18 cellular contexts compared by ENCODE assay signal in genomic region chr3:14147063-14147435, GRCh38. TPM values are rescaled to one million over a fixed set of nuclear protein-coding genes. Genes with fewer than 3 reads are reported as not detected.
DNase-seq lines count a peak whose midpoint lies in the region; ATAC-seq, FAIRE-seq and TF ChIP-seq lines count a peak whose summit lies in the region.
"Had no signal": no experiment of that assay in that cellular context is flagged by ENCODE, and none has a peak within 500 bp of the region (broad histone marks: within the 10 kb centered on the region; RNA-seq: fewer than 3 reads in every experiment).

No MANE protein-coding gene starts in this region.

- WGBS in esophagus muscularis mucosa, result 87% methylated on average over 4 of the region's 5 CpGs
- WGBS in small intestine, 3 donors, result 55 to 77% (median 59%) methylated on average over 5 of the region's 5 CpGs
- WGBS in HepG2 (ENCODE audit: low lambda C conversion rate), result 96% methylated on average over 4 of the region's 5 CpGs

- POLR2A ChIA-PET in HepG2 (lab: Yijun Ruan, JAX) (interaction anchor here (3.2 kb wide), 1 partner anchor 22 kb away, joined by 30 read pairs; the partner anchor contains the start of genes CHCHD4 and TMEM43), PC-3 (lab: Charles Lee; ENCODE audit: unreplicated experiment) (interaction anchor here (0.7 kb wide), 1 partner anchor 249 kb away, joined by 3 read pairs; no protein-coding TSS in a partner anchor)

- peaks cover 46% of the 10 kb centered on the region for H3K36me3 ChIP-seq in CD4-positive, CD25-positive, alpha-beta regulatory T cell (ENCODE audit: control insufficient read depth, insufficient read depth, low read length)
- H3K36me3 ChIP-seq in esophagus muscularis mucosa (peaks cover 14 to 68% (median 61%) of the 10 kb centered on the region in 4 donors), small intestine (ENCODE audit: control insufficient read depth in 2 of 2, insufficient read depth in 2 of 2, low read length in 2 of 2) (peaks cover 3 to 23% of the 10 kb centered on the region in 2 donors), HepG2 (replicated peaks in 1 of 2; ENCODE audit: control insufficient read depth in 1 of 2, insufficient read depth in 2 of 2, low read length in 2 of 2) (peaks cover 20 to 32% of the 10 kb centered on the region in 2 experiments; a peak in 4 of 5 replicates), PC-3 (ENCODE audit: low read depth, low read length) (peaks cover 2% of the 10 kb centered on the region; the same call in 1 of the 2 replicates)

- peak overlapping the region; percentile 87 to 98 (median 98) for H3K27ac Mint-ChIP-seq in CD4-positive, CD25-positive, alpha-beta regulatory T cell
- H3K27ac Mint-ChIP-seq in T-helper 17 cell, result peak overlapping the region; percentile 100

- no peak for ATAC-seq in CD4-positive, CD25-positive, alpha-beta regulatory T cell (ENCODE audit: low read depth in 2 of 2)
- ATAC-seq in T-helper 17 cell (no peak), HepG2 (no peak), PC-3 (no peak)
- ATAC-seq: heart left ventricle, left colon had no signal

- no peaks in the 10 kb centered on the region for H3K79me2 ChIP-seq in HepG2 (ENCODE audit: insufficient read depth, low read length)
- no peaks in the 10 kb centered on the region for H3K79me2 ChIP-seq in PC-3 (ENCODE audit: low read length)

- peaks cover 36% of the 10 kb centered on the region for H3K36me3 Mint-ChIP-seq in CD4-positive, CD25-positive, alpha-beta regulatory T cell
- H3K36me3 Mint-ChIP-seq in T-helper 17 cell (ENCODE audit: low read depth), result peaks cover 6% of the 10 kb centered on the region

- no peak overlapping the region for H3K4me3 ChIP-seq in CD4-positive, CD25-positive, alpha-beta regulatory T cell (ENCODE audit: low read depth, low read length)
- H3K4me3 ChIP-seq in esophagus muscularis mucosa (no peak overlapping the region), small intestine (ENCODE audit: low read depth in 1 of 2, low read length in 2 of 2) (no peak overlapping the region), HepG2 (replicated peaks in 1 of 3; ENCODE audit: insufficient read depth in 1 of 3, low read depth in 2 of 3, low read length in 3 of 3) (no peak overlapping the region), PC-3 (ENCODE audit: low read length) (no peak overlapping the region)
- H3K4me3 ChIP-seq: heart left ventricle, spleen had no signal

- peaks cover 8% of the 10 kb centered on the region for H3F3A ChIP-seq in PC-3 (ENCODE audit: low read length, unreplicated experiment)

- BruUV-seq in HepG2 (replicated peaks; lab: Mats Ljungman, UMichigan) (no TSS peak), PC-3 (replicated peaks; lab: Mats Ljungman, UMichigan) (no TSS peak)

- no peak for FAIRE-seq in small intestine (lab: Jason Lieb, UNC)
- no peak for FAIRE-seq in HepG2 (lab: Jason Lieb, UNC)
- FAIRE-seq: endometrium, GM12892 had no signal

- H3K4me2 ChIP-seq in HepG2 (ENCODE audit: low read depth, low read length) (no peak overlapping the region), PC-3 (ENCODE audit: low read length) (no peak overlapping the region)

- no peak for TF ChIP-seq EP300 in esophagus muscularis mucosa (IDR thresholded peaks at IDR 0.05)
- TF ChIP-seq EP300 in HepG2 (IDR thresholded peaks at IDR 0.05; ENCODE audit: low read depth in 2 of 2, low read length in 2 of 2), result no peak
- TF ChIP-seq EP300 in HepG2 (CRISPR knock-in tag; IDR thresholded peaks at IDR 0.05; ENCODE audit: borderline replicate concordance), result no peak

- TF ChIP-seq POLR2A in esophagus muscularis mucosa (IDR thresholded peaks at IDR 0.05; ENCODE audit: low read depth), result no peak
- TF ChIP-seq POLR2A in HepG2 (IDR thresholded peaks at IDR 0.05; ENCODE audit: insufficient read depth in 1 of 2, low read depth in 2 of 2, low read length in 2 of 2), result no peak

- no peak for DNase-seq in CD4-positive, CD25-positive, alpha-beta regulatory T cell
- DNase-seq in T-helper 17 cell (no peak), esophagus muscularis mucosa (ENCODE audit: extremely low spot score) (no peak), small intestine (peak; percentile 40), HepG2 (ENCODE audit: low spot score) (no peak), iPS-NIHi11 (ENCODE audit: low spot score) (no peak), PC-3 (no peak)
- DNase-seq in central memory CD4-positive, alpha-beta T cell, result no peak
- DNase-seq: AML-193, amygdala, NCI-H1694, NCI-H526 treated with DMSO at 0.1 percent for 48 hours, T-helper 9 cell had no signal

- peaks cover 0 to 1% (median 0%) of the 10 kb centered on the region in 7 donors for H3K9me3 Mint-ChIP-seq in CD4-positive, CD25-positive, alpha-beta regulatory T cell

- in situ Hi-C loops in HepG2 (cut with HindIII; ENCODE audit: extremely low pct_ligation_motif_present, low pct_unique_long_range_greater_than_20kb), result no loop called here

- H3K4me1 Mint-ChIP-seq in CD4-positive, CD25-positive, alpha-beta regulatory T cell, result peaks cover 23 to 42% (median 28%) of the 10 kb centered on the region in 4 donors
- peaks cover 32% of the 10 kb centered on the region for H3K4me1 Mint-ChIP-seq in T-helper 17 cell

- H3K4me1 ChIP-seq in CD4-positive, CD25-positive, alpha-beta regulatory T cell (ENCODE audit: control insufficient read depth, insufficient read depth, low read length, poor library complexity, severe bottlenecking), result peaks cover 41% of the 10 kb centered on the region
- H3K4me1 ChIP-seq in esophagus muscularis mucosa (peaks cover 46 to 66% (median 63%) of the 10 kb centered on the region in 4 donors), small intestine (ENCODE audit: control insufficient read depth in 2 of 2, insufficient read depth in 1 of 2, low read depth in 1 of 2, low read length in 1 of 2) (peaks cover 0 to 2% of the 10 kb centered on the region in 2 donors), HepG2 (ENCODE audit: insufficient read depth, low read length) (peaks cover 20% of the 10 kb centered on the region), PC-3 (ENCODE audit: insufficient read depth, low read length) (peaks cover 32% of the 10 kb centered on the region)

- CTCF ChIA-PET in HepG2 (lab: Yijun Ruan, JAX; ENCODE audit: low intra/inter-chr PET ratio, low total read pairs), result no interaction called here
- CTCF ChIA-PET in PC-3 (lab: Charles Lee), result no interaction called here

- intact Hi-C loops in esophagus muscularis mucosa (cut with DNase I), result no loop called here
- intact Hi-C loops in HepG2 (cut with micrococcal nuclease; ENCODE audit: unreplicated experiment), result no loop called here
- intact Hi-C loops in PC-3 (cut with micrococcal nuclease), result no loop called here

- H3K27ac ChIP-seq in CD4-positive, CD25-positive, alpha-beta regulatory T cell (ENCODE audit: insufficient read depth, low read length, poor library complexity, severe bottlenecking), result no peak overlapping the region
- H3K27ac ChIP-seq in esophagus muscularis mucosa (replicated peaks in 1 of 4), result peak overlapping the region; percentile 86 to 92 (median 90)
- H3K27ac ChIP-seq in small intestine (ENCODE audit: low read depth in 1 of 2, low read length in 1 of 2), result no peak overlapping the region
- no peak overlapping the region for H3K27ac ChIP-seq in HepG2 (ENCODE audit: extremely low read length, insufficient read depth, low read length)
- H3K27ac ChIP-seq in PC-3 (ENCODE audit: low read length), result no peak overlapping the region

- H3K27me3 ChIP-seq in CD4-positive, CD25-positive, alpha-beta regulatory T cell (ENCODE audit: control insufficient read depth, insufficient read depth, low read length), result no peaks in the 10 kb centered on the region
- no peaks in the 10 kb centered on the region for H3K27me3 ChIP-seq in esophagus muscularis mucosa
- no peaks in the 10 kb centered on the region for H3K27me3 ChIP-seq in small intestine (ENCODE audit: control insufficient read depth in 2 of 2, insufficient read depth in 2 of 2, low read length in 2 of 2)
- H3K27me3 ChIP-seq in HepG2 (ENCODE audit: control insufficient read depth in 1 of 2, insufficient read depth in 2 of 2, low read length in 2 of 2), result no peaks in the 10 kb centered on the region
- H3K27me3 ChIP-seq in PC-3 (ENCODE audit: low read length), result no peaks in the 10 kb centered on the region
- H3K27me3 ChIP-seq: heart left ventricle, spleen had no signal

- H4K20me1 ChIP-seq in HepG2 (ENCODE audit: insufficient read depth, low read length) (no peaks in the 10 kb centered on the region; the same call in 1 of the 2 replicates), PC-3 (ENCODE audit: low read length) (no peaks in the 10 kb centered on the region)

- no peaks in the 10 kb centered on the region for H3K9me3 ChIP-seq in CD4-positive, CD25-positive, alpha-beta regulatory T cell (ENCODE audit: control insufficient read depth in 2 of 2, low read length in 2 of 2)
- H3K9me3 ChIP-seq in T-helper 17 cell (ENCODE audit: control insufficient read depth, low read length, poor library complexity, severe bottlenecking) (no peaks in the 10 kb centered on the region), esophagus muscularis mucosa (no peaks in the 10 kb centered on the region), small intestine (ENCODE audit: control insufficient read depth, low read depth) (no peaks in the 10 kb centered on the region), HepG2 (ENCODE audit: low read length) (no peaks in the 10 kb centered on the region), PC-3 (ENCODE audit: low read length) (no peaks in the 10 kb centered on the region)
- H3K9me3 ChIP-seq: heart left ventricle, spleen had no signal

- TF ChIP-seq RAD21 in HepG2 (CRISPR knock-in tag; IDR thresholded peaks at IDR 0.05), result no peak

- H3K9me2 ChIP-seq in PC-3 (replicated peaks; ENCODE audit: low read length), result no peaks in the 10 kb centered on the region

- no peaks in the 10 kb centered on the region for H3K27me3 Mint-ChIP-seq in CD4-positive, CD25-positive, alpha-beta regulatory T cell
- no peaks in the 10 kb centered on the region for H3K27me3 Mint-ChIP-seq in T-helper 17 cell

- H2AFZ ChIP-seq in HepG2 (ENCODE audit: low read length), result no peak overlapping the region
- H2AFZ ChIP-seq in PC-3 (ENCODE audit: low read length), result no peak overlapping the region

- TF ChIP-seq CTCF in esophagus muscularis mucosa (IDR thresholded peaks at IDR 0.05) (no peak), HepG2 (CRISPR knock-in tag; IDR thresholded peaks at IDR 0.05) (no peak), PC-3 (conservative IDR thresholded peaks at IDR 0.05; ENCODE audit: low read depth, low read length) (no peak)

- H3K4me3 Mint-ChIP-seq in CD4-positive, CD25-positive, alpha-beta regulatory T cell, result peak overlapping the region in 1 of 4 donors; percentile 46
- H3K4me3 Mint-ChIP-seq in T-helper 17 cell, result no peak overlapping the region

- no peak overlapping the region for H3K9ac ChIP-seq in HepG2 (ENCODE audit: insufficient read depth, low read depth, low read length)
- H3K9ac ChIP-seq in PC-3 (ENCODE audit: low read length), result no peak overlapping the region

RNA-seq across cellular contexts. Expression of gene TMEM43, which starts 22.2 kb away (rescaled TPM):
- 50.2 TPM for total RNA-seq in CD4-positive, CD25-positive, alpha-beta regulatory T cell
- 10 to 100 TPM; 73.7 to 81.0 (median 76.3) TPM for polyA plus RNA-seq in CD4-positive, CD25-positive, alpha-beta regulatory T cell
- total RNA-seq in T-helper 17 cell (10 to 100 TPM; 45.6 to 51.4 TPM), esophagus muscularis mucosa (100 to 1,000 TPM; 131 to 208 (median 179) TPM), HepG2 (2016; rRNA removed; fragmentation: Illumina TruSeq; extraction: Trizol) (25.9 and 50.5 TPM in 2 replicates), PC-3 (2014; rRNA removed) (78.6 and 83.1 TPM in 2 replicates)
- polyA plus RNA-seq in small intestine (10 to 100 TPM; 11.9 to 37.5 (median 15.0) TPM), HepG2 (2011; rRNA removed) (48.9 and 57.4 TPM in 2 replicates)
- total RNA-seq in HepG2 (2016; cell fraction: cytosol; rRNA removed; fragmentation: Illumina TruSeq; extraction: Trizol; ENCODE audit: low read depth), result 3.9 and 4.2 TPM in 2 replicates
- 26.3 and 51.3 TPM in 2 replicates for total RNA-seq in HepG2 (2016; cell fraction: insoluble cytoplasmic fraction; rRNA removed; fragmentation: Illumina TruSeq; extraction: Trizol)
- 14.0 TPM in 2 replicates for total RNA-seq in HepG2 (2016; cell fraction: membrane; rRNA removed; fragmentation: Illumina TruSeq; extraction: Trizol)
- total RNA-seq in HepG2 (2016; cell fraction: nucleus; rRNA removed; fragmentation: Illumina TruSeq; extraction: Trizol), result 52.0 and 59.4 TPM in 2 replicates
- polyA plus RNA-seq in HepG2 (2011; cell fraction: cytosol; rRNA removed), result 50.3 and 50.5 TPM in 2 replicates
- 72.5 and 76.8 TPM in 2 replicates for polyA plus RNA-seq in HepG2 (2011; cell fraction: nucleus; rRNA removed)
- 33.1 and 37.6 TPM in 2 replicates for polyA plus RNA-seq in HepG2 (2012)
- 3.5 and 3.6 TPM in 2 replicates for polyA plus RNA-seq in HepG2 (2016; cell fraction: cytosol; fragmentation: Illumina TruSeq; extraction: Trizol; ENCODE audit: low read depth)
- 24.2 and 24.5 TPM in 2 replicates for polyA plus RNA-seq in HepG2 (2016; cell fraction: insoluble cytoplasmic fraction; fragmentation: Illumina TruSeq; extraction: Trizol; ENCODE audit: low read depth)
- 8.3 and 8.4 TPM in 2 replicates for polyA plus RNA-seq in HepG2 (2016; cell fraction: membrane; fragmentation: Illumina TruSeq; extraction: Trizol; ENCODE audit: low read depth)
- 80.8 and 88.2 TPM in 2 replicates for polyA plus RNA-seq in HepG2 (2016; cell fraction: nucleus; fragmentation: Illumina TruSeq; extraction: Trizol; ENCODE audit: insufficient read depth, low read depth)
- 77.4 and 114 TPM in 2 replicates for polyA minus RNA-seq in HepG2 (2011; rRNA and poly(A)+ RNA removed; ENCODE audit: low replicate concordance)
- 30.1 and 30.2 TPM in 2 replicates for polyA minus RNA-seq in HepG2 (2011; cell fraction: cytosol; rRNA and poly(A)+ RNA removed)
- 31.3 and 32.3 TPM in 2 replicates for polyA minus RNA-seq in HepG2 (2011; cell fraction: nucleus; rRNA and poly(A)+ RNA removed)

RNA-seq across cellular contexts. Expression of gene CHCHD4, which starts 22.4 kb away (rescaled TPM):
- total RNA-seq in CD4-positive, CD25-positive, alpha-beta regulatory T cell, result 3.6 TPM
- 10 to 100 TPM; 10.3 to 21.1 (median 16.5) TPM for polyA plus RNA-seq in CD4-positive, CD25-positive, alpha-beta regulatory T cell
- total RNA-seq in T-helper 17 cell, result 1 to 10 TPM; 2.7 to 3.6 TPM
- total RNA-seq in esophagus muscularis mucosa, result 10 to 100 TPM; 21.2 to 27.0 (median 24.3) TPM
- 10 to 100 TPM; 21.9 to 42.3 (median 31.1) TPM for polyA plus RNA-seq in small intestine
- total RNA-seq in HepG2 (2016; rRNA removed; fragmentation: Illumina TruSeq; extraction: Trizol), result 24.1 and 32.0 TPM in 2 replicates
- 11.2 and 11.5 TPM in 2 replicates for total RNA-seq in HepG2 (2016; cell fraction: cytosol; rRNA removed; fragmentation: Illumina TruSeq; extraction: Trizol; ENCODE audit: low read depth)
- total RNA-seq in HepG2 (2016; cell fraction: insoluble cytoplasmic fraction; rRNA removed; fragmentation: Illumina TruSeq; extraction: Trizol), result 26.4 and 35.5 TPM in 2 replicates
- 22.7 TPM in 2 replicates for total RNA-seq in HepG2 (2016; cell fraction: membrane; rRNA removed; fragmentation: Illumina TruSeq; extraction: Trizol)
- 7.9 and 10.8 TPM in 2 replicates for total RNA-seq in HepG2 (2016; cell fraction: nucleus; rRNA removed; fragmentation: Illumina TruSeq; extraction: Trizol)
- polyA plus RNA-seq in HepG2 (2011; rRNA removed), result 13.3 and 15.8 TPM in 2 replicates
- polyA plus RNA-seq in HepG2 (2011; cell fraction: cytosol; rRNA removed), result 12.6 and 17.4 TPM in 2 replicates
- 4.0 and 4.7 TPM in 2 replicates for polyA plus RNA-seq in HepG2 (2011; cell fraction: nucleus; rRNA removed)
- polyA plus RNA-seq in HepG2 (2012), result 17.8 and 18.8 TPM in 2 replicates
- 9.9 and 12.4 TPM in 2 replicates for polyA plus RNA-seq in HepG2 (2016; cell fraction: cytosol; fragmentation: Illumina TruSeq; extraction: Trizol; ENCODE audit: low read depth)
- polyA plus RNA-seq in HepG2 (2016; cell fraction: insoluble cytoplasmic fraction; fragmentation: Illumina TruSeq; extraction: Trizol; ENCODE audit: low read depth), result 30.7 and 33.5 TPM in 2 replicates
- 19.0 and 19.4 TPM in 2 replicates for polyA plus RNA-seq in HepG2 (2016; cell fraction: membrane; fragmentation: Illumina TruSeq; extraction: Trizol; ENCODE audit: low read depth)
- 14.4 and 14.5 TPM in 2 replicates for polyA plus RNA-seq in HepG2 (2016; cell fraction: nucleus; fragmentation: Illumina TruSeq; extraction: Trizol; ENCODE audit: insufficient read depth, low read depth)
- polyA minus RNA-seq in HepG2 (2011; rRNA and poly(A)+ RNA removed; ENCODE audit: low replicate concordance), result 7.0 and 13.0 TPM in 2 replicates
- 7.3 and 8.8 TPM in 2 replicates for polyA minus RNA-seq in HepG2 (2011; cell fraction: cytosol; rRNA and poly(A)+ RNA removed)
- 3.0 and 5.8 TPM in 2 replicates for polyA minus RNA-seq in HepG2 (2011; cell fraction: nucleus; rRNA and poly(A)+ RNA removed)
- 39.5 and 43.3 TPM in 2 replicates for total RNA-seq in PC-3 (2014; rRNA removed)

RNA-seq across cellular contexts. Expression of gene XPC, which starts 31.4 kb away (rescaled TPM):
- 75.5 TPM for total RNA-seq in CD4-positive, CD25-positive, alpha-beta regulatory T cell
- 10 to 100 TPM; 31.3 to 42.7 (median 36.9) TPM for polyA plus RNA-seq in CD4-positive, CD25-positive, alpha-beta regulatory T cell
- total RNA-seq in T-helper 17 cell (10 to 100 TPM; 65.0 to 76.4 TPM), esophagus muscularis mucosa (10 to 100 TPM; 28.9 to 41.9 (median 37.8) TPM), HepG2 (2016; rRNA removed; fragmentation: Illumina TruSeq; extraction: Trizol) (19.2 and 24.1 TPM in 2 replicates), PC-3 (2014; rRNA removed) (24.3 and 26.1 TPM in 2 replicates)
- polyA plus RNA-seq in small intestine (10 to 100 TPM; 17.3 to 25.5 (median 23.2) TPM), HepG2 (2011; rRNA removed) (9.4 and 13.5 TPM in 2 replicates)
- 3.7 and 5.6 TPM in 2 replicates for total RNA-seq in HepG2 (2016; cell fraction: cytosol; rRNA removed; fragmentation: Illumina TruSeq; extraction: Trizol; ENCODE audit: low read depth)
- 17.3 and 22.5 TPM in 2 replicates for total RNA-seq in HepG2 (2016; cell fraction: insoluble cytoplasmic fraction; rRNA removed; fragmentation: Illumina TruSeq; extraction: Trizol)
- 5.4 and 7.1 TPM in 2 replicates for total RNA-seq in HepG2 (2016; cell fraction: membrane; rRNA removed; fragmentation: Illumina TruSeq; extraction: Trizol)
- total RNA-seq in HepG2 (2016; cell fraction: nucleus; rRNA removed; fragmentation: Illumina TruSeq; extraction: Trizol), result 29.8 and 32.0 TPM in 2 replicates
- polyA plus RNA-seq in HepG2 (2011; cell fraction: cytosol; rRNA removed), result 5.6 and 7.4 TPM in 2 replicates
- 40.8 and 46.3 TPM in 2 replicates for polyA plus RNA-seq in HepG2 (2011; cell fraction: nucleus; rRNA removed)
- polyA plus RNA-seq in HepG2 (2012), result 20.6 and 22.0 TPM in 2 replicates
- polyA plus RNA-seq in HepG2 (2016; cell fraction: cytosol; fragmentation: Illumina TruSeq; extraction: Trizol; ENCODE audit: low read depth), result 0.59 and 0.94 TPM in 2 replicates
- 13.8 and 16.6 TPM in 2 replicates for polyA plus RNA-seq in HepG2 (2016; cell fraction: insoluble cytoplasmic fraction; fragmentation: Illumina TruSeq; extraction: Trizol; ENCODE audit: low read depth)
- 1.5 and 1.9 TPM in 2 replicates for polyA plus RNA-seq in HepG2 (2016; cell fraction: membrane; fragmentation: Illumina TruSeq; extraction: Trizol; ENCODE audit: low read depth)
- polyA plus RNA-seq in HepG2 (2016; cell fraction: nucleus; fragmentation: Illumina TruSeq; extraction: Trizol; ENCODE audit: insufficient read depth, low read depth), result 38.7 and 40.3 TPM in 2 replicates
- polyA minus RNA-seq in HepG2 (2011; rRNA and poly(A)+ RNA removed; ENCODE audit: low replicate concordance), result 12.4 and 15.1 TPM in 2 replicates
- polyA minus RNA-seq in HepG2 (2011; cell fraction: cytosol; rRNA and poly(A)+ RNA removed), result 7.6 and 8.9 TPM in 2 replicates
- polyA minus RNA-seq in HepG2 (2011; cell fraction: nucleus; rRNA and poly(A)+ RNA removed), result 38.9 and 54.2 TPM in 2 replicates

RNA-seq across cellular contexts. Expression of gene LSM3, which starts 31.6 kb away (rescaled TPM):
- total RNA-seq in CD4-positive, CD25-positive, alpha-beta regulatory T cell, result 6.6 TPM
- 10 to 100 TPM; 19.1 to 25.7 (median 22.9) TPM for polyA plus RNA-seq in CD4-positive, CD25-positive, alpha-beta regulatory T cell
- 1 to 10 TPM; 5.5 to 6.3 TPM for total RNA-seq in T-helper 17 cell
- 10 to 100 TPM in 2 of 4 donors, 1 to 10 TPM in 2; 8.0 to 12.0 (median 9.6) TPM for total RNA-seq in esophagus muscularis mucosa
- 10 to 100 TPM; 13.0 to 18.4 (median 14.3) TPM for polyA plus RNA-seq in small intestine
- 19.4 and 28.7 TPM in 2 replicates for total RNA-seq in HepG2 (2016; rRNA removed; fragmentation: Illumina TruSeq; extraction: Trizol)
- 9.0 and 9.3 TPM in 2 replicates for total RNA-seq in HepG2 (2016; cell fraction: cytosol; rRNA removed; fragmentation: Illumina TruSeq; extraction: Trizol; ENCODE audit: low read depth)
- total RNA-seq in HepG2 (2016; cell fraction: insoluble cytoplasmic fraction; rRNA removed; fragmentation: Illumina TruSeq; extraction: Trizol), result 20.1 and 30.7 TPM in 2 replicates
- 15.0 and 16.0 TPM in 2 replicates for total RNA-seq in HepG2 (2016; cell fraction: membrane; rRNA removed; fragmentation: Illumina TruSeq; extraction: Trizol)
- 8.0 and 8.6 TPM in 2 replicates for total RNA-seq in HepG2 (2016; cell fraction: nucleus; rRNA removed; fragmentation: Illumina TruSeq; extraction: Trizol)
- polyA plus RNA-seq in HepG2 (2011; rRNA removed), result 2.8 and 5.1 TPM in 2 replicates
- 1.7 and 2.5 TPM in 2 replicates for polyA plus RNA-seq in HepG2 (2011; cell fraction: cytosol; rRNA removed)
- polyA plus RNA-seq in HepG2 (2011; cell fraction: nucleus; rRNA removed), result 1.0 and 1.2 TPM in 2 replicates
- polyA plus RNA-seq in HepG2 (2012), result 6.7 and 14.3 TPM in 2 replicates
- 11.3 and 14.2 TPM in 2 replicates for polyA plus RNA-seq in HepG2 (2016; cell fraction: cytosol; fragmentation: Illumina TruSeq; extraction: Trizol; ENCODE audit: low read depth)
- 33.0 and 38.8 TPM in 2 replicates for polyA plus RNA-seq in HepG2 (2016; cell fraction: insoluble cytoplasmic fraction; fragmentation: Illumina TruSeq; extraction: Trizol; ENCODE audit: low read depth)
- polyA plus RNA-seq in HepG2 (2016; cell fraction: membrane; fragmentation: Illumina TruSeq; extraction: Trizol; ENCODE audit: low read depth), result 15.2 and 17.8 TPM in 2 replicates
- 12.2 and 14.0 TPM in 2 replicates for polyA plus RNA-seq in HepG2 (2016; cell fraction: nucleus; fragmentation: Illumina TruSeq; extraction: Trizol; ENCODE audit: insufficient read depth, low read depth)
- polyA minus RNA-seq in HepG2 (2011; rRNA and poly(A)+ RNA removed; ENCODE audit: low replicate concordance), result 1.8 and 3.7 TPM in 2 replicates
- polyA minus RNA-seq in HepG2 (2011; cell fraction: cytosol; rRNA and poly(A)+ RNA removed), result 1.1 and 1.2 TPM in 2 replicates
- polyA minus RNA-seq in HepG2 (2011; cell fraction: nucleus; rRNA and poly(A)+ RNA removed), result 6.7 and 7.2 TPM in 2 replicates
- 22.0 and 27.2 TPM in 2 replicates for total RNA-seq in PC-3 (2014; rRNA removed)

Comparison
In these comparisons a context has a peak if more than half of its experiments do, and no peak if none do; other contexts are left out.
1. H3K27ac ChIP-seq: peak in esophagus muscularis mucosa (4 of 4); none in CD4-positive, CD25-positive, alpha-beta regulatory T cell (single experiment), small intestine (0 of 2), HepG2 (single experiment) and PC-3 (single experiment).